Comparison of ENCODE assay signal across 10 cellular contexts in genomic region chr14:94009767-94010166, GRCh38.
A peak's percentile ranks its signal among the peaks of the same experiment; 100 is the strongest.
DNase-seq lines count a peak whose midpoint lies in the region; ATAC-seq and TF ChIP-seq lines count a peak whose summit lies in the region.
"Had no signal": no experiment of that assay in that cellular context is flagged by ENCODE, and none has a peak within 500 bp of the region (broad histone marks: within the 10 kb centered on the region; RNA-seq: fewer than 3 reads in every experiment).

No MANE protein-coding gene starts in this region.

- H3K4me2 ChIP-seq in MM.1S (ENCODE audit: low read depth, low read length) = peak overlapping the region; percentile 32; the same call in 1 of the 2 replicates

- H3K4me1 ChIP-seq in MM.1S (ENCODE audit: low read length) = peaks cover 45% of the 10 kb centered on the region

- ATAC-seq in GM19463 (IDR thresholded peaks at IDR 0.05; ENCODE audit: unreplicated experiment) (peak; percentile 82), HG03135 (IDR thresholded peaks at IDR 0.05; ENCODE audit: unreplicated experiment) (no peak), HG02885 (IDR thresholded peaks at IDR 0.05; ENCODE audit: poor library complexity, unreplicated experiment) (no peak)

- H3F3A ChIP-seq in MM.1S (ENCODE audit: insufficient read depth, low read length) = peaks cover 33% of the 10 kb centered on the region

- H3K4me3 ChIP-seq in MM.1S (ENCODE audit: low read length) (no peak overlapping the region), fibroblast of pulmonary artery (replicated peaks; ENCODE audit: low read depth, low read length) (no peak overlapping the region)

- no peaks in the 10 kb centered on the region for H3K79me2 ChIP-seq in MM.1S (ENCODE audit: low read length)

- TF ChIP-seq CTCF in MM.1S (IDR thresholded peaks at IDR 0.05; ENCODE audit: low read length) (no peak), fibroblast of pulmonary artery (IDR thresholded peaks at IDR 0.05; ENCODE audit: low read length, missing control alignments) (no peak)

- DNase-seq in DMS 273 treated with DMSO at 0.1 percent for 48 hours (lab: John Stamatoyannopoulos, UW) = peak; percentile 32
- peak; percentile 86 for DNase-seq in MM.1S
- peak; percentile 49 for DNase-seq in fibroblast of pulmonary artery (ENCODE audit: low read depth)
- no peak for DNase-seq in NCI-H187 treated with DMSO at 0.1 percent for 48 hours (lab: John Stamatoyannopoulos, UW)
- no peak for DNase-seq in MV-4-11 (lab: John Stamatoyannopoulos, UW)
- DNase-seq: activated CD4-positive, alpha-beta T cell treated with anti-CD3 and anti-CD28 coated beads for 1 hour had no signal

- H3K27me3 ChIP-seq in MM.1S (replicated peaks; ENCODE audit: insufficient read depth, low read length) = no peaks in the 10 kb centered on the region

- H3K27ac ChIP-seq in MM.1S (ENCODE audit: low read length) = peak overlapping the region; percentile 96
- H3K27ac ChIP-seq: epithelial cell of prostate had no signal

- no peaks in the 10 kb centered on the region for H4K20me1 ChIP-seq in MM.1S (ENCODE audit: insufficient read depth, low read length)

- H3K9me3 ChIP-seq in MM.1S (replicated peaks; ENCODE audit: insufficient read depth, low read length) = no peaks in the 10 kb centered on the region

- H3K36me3 ChIP-seq in MM.1S (replicated peaks; ENCODE audit: insufficient read depth, low read length) = no peaks in the 10 kb centered on the region

- no peaks in the 10 kb centered on the region for H3K9me2 ChIP-seq in MM.1S (replicated peaks; ENCODE audit: insufficient read depth, low read length)

- peak overlapping the region; percentile 41; the same call in 1 of the 2 replicates for H3K9ac ChIP-seq in MM.1S (ENCODE audit: low read length)

- no peak overlapping the region for H2AFZ ChIP-seq in MM.1S (ENCODE audit: low read length)

Comparison
In these comparisons a context has a peak if more than half of its experiments do, and no peak if none do; other contexts are left out.
1. DNase-seq: peak in DMS 273 treated with DMSO at 0.1 percent for 48 hours (single experiment), MM.1S (single experiment) and fibroblast of pulmonary artery (single experiment); none in NCI-H187 treated with DMSO at 0.1 percent for 48 hours (single experiment) and MV-4-11 (single experiment).